12 cellular contexts compared by ENCODE assay signal in genomic region chr14:79044894-79045624, GRCh38.
A peak's percentile ranks its signal among the peaks of the same experiment; 100 is the strongest.
DNase-seq lines count a peak whose midpoint lies in the region; ATAC-seq, FAIRE-seq and TF ChIP-seq lines count a peak whose summit lies in the region.
"Had no signal": no experiment of that assay in that cellular context is flagged by ENCODE, and none has a peak within 500 bp of the region (broad histone marks: within the 10 kb centered on the region; RNA-seq: fewer than 3 reads in every experiment).

No MANE protein-coding gene starts in this region.

- peaks cover 3% of the 10 kb centered on the region for H3K4me1 Mint-ChIP-seq in astrocyte (ENCODE audit: low read depth, unreplicated experiment)
- H3K4me1 Mint-ChIP-seq: memory B cell had no signal

- H3K27me3 ChIP-seq in HUES48 (ENCODE audit: control insufficient read depth, insufficient read depth, low read length) (no peaks in the 10 kb centered on the region), astrocyte (ENCODE audit: insufficient read depth, low read length) (no peaks in the 10 kb centered on the region)
- no peaks in the 10 kb centered on the region for H3K27me3 ChIP-seq in effector memory CD4-positive, alpha-beta T cell (replicated peaks; ENCODE audit: control insufficient read depth, insufficient read depth, low read length, poor library complexity, severe bottlenecking)

- H3K9me3 Mint-ChIP-seq in astrocyte (ENCODE audit: unreplicated experiment) = peaks cover 6% of the 10 kb centered on the region

- ATAC-seq in GM21360 (IDR thresholded peaks at IDR 0.05; ENCODE audit: unreplicated experiment) = no peak

- FAIRE-seq in astrocyte (lab: Jason Lieb, UNC) = no peak

- no peak overlapping the region for H3K4me3 Mint-ChIP-seq in astrocyte (ENCODE audit: unreplicated experiment)
- H3K4me3 Mint-ChIP-seq: CD14-positive monocyte, memory B cell had no signal

- H3K27ac Mint-ChIP-seq in astrocyte (ENCODE audit: unreplicated experiment) = no peak overlapping the region
- H3K27ac Mint-ChIP-seq: CD14-positive monocyte, memory B cell had no signal

- H3K9ac ChIP-seq in HUES48 (ENCODE audit: low read depth, low read length) = no peak overlapping the region
- H3K9ac ChIP-seq in astrocyte (ENCODE audit: low read length) = peak overlapping the region; percentile 32

- H3K4me3 ChIP-seq in HUES48 (ENCODE audit: low read depth, low read length) (no peak overlapping the region), astrocyte (ENCODE audit: insufficient read depth, low read depth, low read length) (no peak overlapping the region)
- H3K4me3 ChIP-seq in effector memory CD4-positive, alpha-beta T cell (ENCODE audit: insufficient read depth, low read depth, low read length, poor library complexity, severe bottlenecking) = no peak overlapping the region

- H3K4me2 ChIP-seq in astrocyte (ENCODE audit: low read length) = peak overlapping the region; percentile 59

- H3K79me2 ChIP-seq in astrocyte (ENCODE audit: insufficient read depth, low read length) = no peaks in the 10 kb centered on the region

- TF ChIP-seq CTCF in astrocyte (IDR thresholded peaks at IDR 0.05; ENCODE audit: insufficient read depth, low read depth, low read length) = no peak

- H2AFZ ChIP-seq in astrocyte (ENCODE audit: low read depth, low read length) = peak overlapping the region; percentile 51

- H3K27ac ChIP-seq in HUES48 (ENCODE audit: low read depth, low read length) (peak overlapping the region; percentile 63), astrocyte (ENCODE audit: low read depth, low read length) (peak overlapping the region; percentile 42)
- H3K27ac ChIP-seq in effector memory CD4-positive, alpha-beta T cell (ENCODE audit: insufficient read depth, low read length, poor library complexity, severe bottlenecking) = no peak overlapping the region

- no peaks in the 10 kb centered on the region for H3K27me3 Mint-ChIP-seq in astrocyte (ENCODE audit: low read depth, unreplicated experiment)

- peaks cover 2% of the 10 kb centered on the region for H3K36me3 Mint-ChIP-seq in astrocyte (ENCODE audit: low read depth, unreplicated experiment)
- H3K36me3 Mint-ChIP-seq: CD14-positive monocyte, memory B cell had no signal

- DNase-seq in ACHN (peak; percentile 33), astrocyte (ENCODE audit: low read depth) (peak; percentile 91), islet precursor cell (peak; percentile 97), DMS79 treated with DMSO at 0.1 percent for 48 hours (lab: John Stamatoyannopoulos, UW) (no peak), KG1 (lab: John Stamatoyannopoulos, UW) (no peak)
- no peak for DNase-seq in effector memory CD4-positive, alpha-beta T cell
- DNase-seq: activated CD4-positive, alpha-beta T cell treated with anti-CD3 and anti-CD28 coated beads for 48 hours; NCI-H446 had no signal

- H3K9me3 ChIP-seq in HUES48 (ENCODE audit: control insufficient read depth, insufficient read depth, low read length) (no peaks in the 10 kb centered on the region), astrocyte (ENCODE audit: insufficient read depth, low read depth, low read length) (no peaks in the 10 kb centered on the region)
- no peaks in the 10 kb centered on the region for H3K9me3 ChIP-seq in effector memory CD4-positive, alpha-beta T cell (ENCODE audit: control insufficient read depth, low read length)

- H4K20me1 ChIP-seq in astrocyte (ENCODE audit: insufficient read depth, low read length) = no peaks in the 10 kb centered on the region

- in situ Hi-C loops in ACHN (cut with HindIII; ENCODE audit: low pct_ligation_motif_present, low pct_unique_long_range_greater_than_20kb, low sequenced_read_pairs) = no loop called here

- H3K4me1 ChIP-seq in HUES48 (ENCODE audit: control insufficient read depth, insufficient read depth, low read length) (peaks cover 13% of the 10 kb centered on the region; the same call in 1 of the 2 replicates), astrocyte (ENCODE audit: insufficient read depth, low read length) (peaks cover 8% of the 10 kb centered on the region)
- no peaks in the 10 kb centered on the region for H3K4me1 ChIP-seq in effector memory CD4-positive, alpha-beta T cell (ENCODE audit: control insufficient read depth, insufficient read depth, low read length, poor library complexity, severe bottlenecking)

- H3K36me3 ChIP-seq in HUES48 (ENCODE audit: control insufficient read depth, insufficient read depth, low read length) (no peaks in the 10 kb centered on the region), astrocyte (ENCODE audit: insufficient read depth, low read length) (no peaks in the 10 kb centered on the region)
- no peaks in the 10 kb centered on the region for H3K36me3 ChIP-seq in effector memory CD4-positive, alpha-beta T cell (ENCODE audit: control insufficient read depth, insufficient read depth, low read length)

Comparison
In these comparisons a context has a peak if more than half of its experiments do, and no peak if none do; other contexts are left out.
1. DNase-seq: peak in ACHN (single experiment), astrocyte (single experiment) and islet precursor cell (single experiment); none in effector memory CD4-positive, alpha-beta T cell (0 of 3), DMS79 treated with DMSO at 0.1 percent for 48 hours (single experiment) and KG1 (single experiment).